25 cellular contexts compared by ENCODE assay signal in genomic region chr7:121753965-121754364, GRCh38.
DNase-seq lines count a peak whose midpoint lies in the region; FAIRE-seq and TF ChIP-seq lines count a peak whose summit lies in the region.
"Had no signal": no experiment of that assay in that cellular context is flagged by ENCODE, and none has a peak within 500 bp of the region (broad histone marks: within the 10 kb centered on the region; RNA-seq: fewer than 3 reads in every experiment).

No MANE protein-coding gene starts in this region.

- peak overlapping the region; percentile 7 for H3K27ac Mint-ChIP-seq in type B pancreatic cell
- H3K27ac Mint-ChIP-seq: CD4-positive, alpha-beta memory T cell; T-helper 17 cell had no signal

- no peak overlapping the region for H3K4me3 ChIP-seq in H1 (ENCODE audit: extremely low read depth in 1 of 4, insufficient read depth in 2 of 4, low read depth in 3 of 4, low read length in 4 of 4)
- no peak overlapping the region for H3K4me3 ChIP-seq in GM23248
- H3K4me3 ChIP-seq: A549, K562, PC-9, SJCRH30 had no signal

- TF ChIP-seq EP300 in H1 (IDR thresholded peaks at IDR 0.05; ENCODE audit: borderline replicate concordance in 1 of 2, low read depth in 2 of 2, low read length in 2 of 2): no peak

- DNase-seq in NCI-H748 treated with DMSO at 0.1 percent for 48 hours (lab: John Stamatoyannopoulos, UW) (peak; percentile 88), NCI-H748 (lab: John Stamatoyannopoulos, UW; ENCODE audit: unreplicated experiment) (no peak), NCI-H1417 (lab: John Stamatoyannopoulos, UW) (peak; percentile 16 to 92 (median 76)), H1 (ENCODE audit: low read depth in 1 of 2, low spot score in 2 of 2) (no peak), type B pancreatic cell (ENCODE audit: extremely low spot score, unreplicated experiment) (no peak), NCI-H1436 treated with DMSO at 0.1 percent for 48 hours (lab: John Stamatoyannopoulos, UW) (no peak), activated gamma-delta T cell (lab: John Stamatoyannopoulos, UW) (no peak), GM23248 (no peak)
- DNase-seq: C1 segment of cervical spinal cord; CD4-positive, alpha-beta memory T cell; COR-L47; DND-41; H7; Kasumi-1; NCI-H1694 treated with DMSO at 0.1 percent for 48 hours; NCI-H2107; NCI-H510A; NCI-H82; SJCRH30; T-helper 17 cell had no signal

- no peak overlapping the region for H4K5ac ChIP-seq in H1 (ENCODE audit: insufficient read length, low read depth, low read length)

- TF ChIP-seq RAD21 in H1 (IDR thresholded peaks at IDR 0.05 in 1 of 2, conservative IDR thresholded peaks at IDR 0.05 in 1 of 2; ENCODE audit: low read depth in 2 of 2, low read length in 2 of 2): no peak

- H3K18ac ChIP-seq in H1 (ENCODE audit: extremely low read depth, low read length): no peak overlapping the region

- no peak overlapping the region for H3K9ac ChIP-seq in H1 (replicated peaks in 1 of 4; ENCODE audit: extremely low read depth in 1 of 4, low read depth in 3 of 4, low read length in 3 of 4)
- no peak overlapping the region for H3K9ac ChIP-seq in GM23248

- H3K4me3 Mint-ChIP-seq in type B pancreatic cell: no peak overlapping the region
- H3K4me3 Mint-ChIP-seq: CD4-positive, alpha-beta memory T cell; T-helper 17 cell had no signal

- H2BK20ac ChIP-seq in H1 (ENCODE audit: low read length): no peak overlapping the region

- H3K27me3 Mint-ChIP-seq in type B pancreatic cell: peaks cover 2% of the 10 kb centered on the region
- H3K27me3 Mint-ChIP-seq: T-helper 17 cell had no signal

- H3K9me3 Mint-ChIP-seq in type B pancreatic cell: no peaks in the 10 kb centered on the region

- H3K4ac ChIP-seq in H1 (replicated peaks; ENCODE audit: insufficient read length, low read depth, low read length): no peak overlapping the region

- H2AFZ ChIP-seq in H1 (ENCODE audit: low read length): 0 out of 2 replicates have a peak overlapping the region, but pooled peaks have one; percentile 10
- H2AFZ ChIP-seq in GM23248: no peak overlapping the region
- H2AFZ ChIP-seq: PC-9 had no signal

- H4K8ac ChIP-seq in H1 (ENCODE audit: extremely low read depth, insufficient read depth, low read length): no peak overlapping the region

- no peak overlapping the region for H4K91ac ChIP-seq in H1 (replicated peaks; ENCODE audit: insufficient read length, low read length)

- H3K36me3 ChIP-seq in H1 (ENCODE audit: control insufficient read depth in 2 of 4, insufficient read depth in 4 of 4, low read length in 3 of 4) (no peaks in the 10 kb centered on the region), GM23248 (ENCODE audit: low read depth) (no peaks in the 10 kb centered on the region)
- H3K36me3 ChIP-seq: SJCRH30 had no signal

- no peak for FAIRE-seq in H1 (lab: Jason Lieb, UNC)
- FAIRE-seq: A549, GM12892, HTR-8/SVneo had no signal

- no peak overlapping the region for H3K27ac ChIP-seq in H1 (ENCODE audit: low read depth, low read length)
- H3K27ac ChIP-seq in GM23248: no peak overlapping the region
- H3K27ac ChIP-seq: A549, PC-9, SJCRH30 had no signal

- no peaks in the 10 kb centered on the region for H3K23me2 ChIP-seq in H1 (ENCODE audit: low read depth, low read length)

- H3K79me2 ChIP-seq in H1 (ENCODE audit: control insufficient read depth in 1 of 2, insufficient read depth in 2 of 2, low read length in 2 of 2) (no peaks in the 10 kb centered on the region), GM23248 (ENCODE audit: insufficient read depth) (no peaks in the 10 kb centered on the region)

- no peak overlapping the region for H2BK5ac ChIP-seq in H1 (ENCODE audit: low read depth, low read length)

- H3K79me1 ChIP-seq in H1 (ENCODE audit: low read depth, low read length): no peaks in the 10 kb centered on the region

- H4K20me1 ChIP-seq in H1 (replicated peaks in 1 of 2; ENCODE audit: control insufficient read depth in 1 of 2, insufficient read depth in 2 of 2, low read length in 2 of 2): no peaks in the 10 kb centered on the region
- no peaks in the 10 kb centered on the region for H4K20me1 ChIP-seq in GM23248 (ENCODE audit: insufficient read depth)

- H2BK120ac ChIP-seq in H1 (replicated peaks; ENCODE audit: low read depth, low read length): no peak overlapping the region

- peaks cover 10% of the 10 kb centered on the region for H3K4me1 Mint-ChIP-seq in type B pancreatic cell (ENCODE audit: unreplicated experiment)
- H3K4me1 Mint-ChIP-seq: CD4-positive, alpha-beta memory T cell; T-helper 17 cell had no signal

- no peak overlapping the region for H2BK12ac ChIP-seq in H1 (ENCODE audit: low read depth, low read length)

- CTCF ChIA-PET in H1 (lab: Charles Lee; ENCODE audit: partially characterized antibody): interaction anchor here (0.8 to 4.4 kb wide), 8 partner anchors 9 to 525 kb away, joined by 3 to 45 read pairs (median 4); no protein-coding TSS in a partner anchor

- in situ Hi-C loops in GM23248 (cut with MboI): loop anchor here (10.0 kb wide), 1 partner anchor 241 kb away; no protein-coding TSS in a partner anchor

- no peaks in the 10 kb centered on the region for H3K36me3 Mint-ChIP-seq in type B pancreatic cell
- H3K36me3 Mint-ChIP-seq: CD4-positive, alpha-beta memory T cell had no signal

- WGBS in H1 (ENCODE audit: extremely low coverage in 1 of 2, insufficient coverage in 1 of 2, insufficient read length in 1 of 2, insufficient replicate concordance in 2 of 2, low coverage in 1 of 2, low lambda C conversion rate in 2 of 2, missing lambda C conversion rate in 1 of 2), 2 experiments: 85% methylated on average over 3 of the region's 3 CpGs; no CpG with 5 or more reads in 1 of the 2 experiments
- 65 to 66% methylated on average over 3 of the region's 3 CpGs for WGBS in GM23248 (ENCODE audit: low coverage in 1 of 2, low lambda C conversion rate in 2 of 2, missing lambda C conversion rate in 2 of 2), 2 experiments

- H3K4me1 ChIP-seq in H1 (replicated peaks in 1 of 4; ENCODE audit: control insufficient read depth in 3 of 4, insufficient read depth in 4 of 4, low read length in 3 of 4) (peaks cover 0 to 5% (median 0%) of the 10 kb centered on the region in 4 experiments; a peak in 2 of 7 replicates), GM23248 (ENCODE audit: insufficient read depth) (no peaks in the 10 kb centered on the region)
- H3K4me1 ChIP-seq: A549, SJCRH30 had no signal

- no peak for TF ChIP-seq CTCF in H1 (IDR thresholded peaks at IDR 0.05; ENCODE audit: control extremely low read depth in 1 of 3, insufficient read depth in 1 of 3, low read depth in 1 of 3, low read length in 3 of 3)
- no peak for TF ChIP-seq CTCF in type B pancreatic cell (conservative IDR thresholded peaks at IDR 0.05)

- H3K27me3 ChIP-seq in H1 (replicated peaks in 1 of 4; ENCODE audit: control insufficient read depth in 3 of 4, extremely low read depth in 1 of 4, insufficient read depth in 3 of 4, low read length in 3 of 4): no peaks in the 10 kb centered on the region
- H3K27me3 ChIP-seq in GM23248 (replicated peaks; ENCODE audit: insufficient read depth): peaks cover 5% of the 10 kb centered on the region; the same call in 1 of the 2 replicates

- no peaks in the 10 kb centered on the region for H3K9me2 ChIP-seq in GM23248 (ENCODE audit: insufficient read depth)

- H3K23ac ChIP-seq in H1 (ENCODE audit: insufficient read length): no peak overlapping the region

- no peak overlapping the region for H3K56ac ChIP-seq in H1 (replicated peaks; ENCODE audit: insufficient read length, low read depth, low read length)

- H3K9me3 ChIP-seq in H1 (ENCODE audit: insufficient read depth in 2 of 2, low read depth in 1 of 2, low read length in 1 of 2) (no peaks in the 10 kb centered on the region), GM23248 (ENCODE audit: low read depth) (no peaks in the 10 kb centered on the region)
- H3K9me3 ChIP-seq: A549, SJCRH30 had no signal

- H2AK5ac ChIP-seq in H1 (ENCODE audit: low read depth, low read length): no peak overlapping the region

- H3K4me2 ChIP-seq in H1 (ENCODE audit: insufficient read depth in 1 of 2, low read depth in 2 of 2, low read length in 2 of 2) (no peak overlapping the region), GM23248 (ENCODE audit: unreplicated experiment) (no peak overlapping the region)
- H3K4me2 ChIP-seq: A549, PC-9 had no signal

- H3K14ac ChIP-seq in H1 (ENCODE audit: insufficient read length): no peak overlapping the region

- no peaks in the 10 kb centered on the region for H3F3A ChIP-seq in GM23248 (ENCODE audit: insufficient read depth)

- no peak for TF ChIP-seq POLR2A in H1 (IDR thresholded peaks at IDR 0.05; ENCODE audit: control extremely low read depth in 1 of 2, low read depth in 2 of 2, low read length in 2 of 2)

- H2BK15ac ChIP-seq in H1 (ENCODE audit: low read length): no peak overlapping the region

- POLR2A ChIA-PET in H1 (lab: Charles Lee; ENCODE audit: partially characterized antibody): no interaction called here

TF ChIP-seq in H1, 55 proteins besides CTCF, POLR2A, EP300 and RAD21:
- TF ChIP-seq TAF7 (optimal IDR thresholded peaks at IDR 0.05; ENCODE audit: borderline replicate concordance, low read depth, low read length) (no peak), RNF2 (IDR thresholded peaks at IDR 0.05; ENCODE audit: borderline replicate concordance, low read depth, low read length, missing control alignments, poor library complexity, severe bottlenecking) (no peak), JUND (IDR thresholded peaks at IDR 0.05; ENCODE audit: low read length) (no peak)
TF ChIP-seq in H1: peak in this region for 0.

Comparison
In these comparisons a context has a peak if more than half of its experiments do, and no peak if none do; other contexts are left out.
1. DNase-seq: peak in NCI-H748 treated with DMSO at 0.1 percent for 48 hours (single experiment) and NCI-H1417 (3 of 3); none in NCI-H748 (single experiment), H1 (0 of 2), type B pancreatic cell (single experiment), NCI-H1436 treated with DMSO at 0.1 percent for 48 hours (single experiment), activated gamma-delta T cell (single experiment) and GM23248 (single experiment).